13 cellular contexts compared by ENCODE assay signal in the genomic region with DNA sequence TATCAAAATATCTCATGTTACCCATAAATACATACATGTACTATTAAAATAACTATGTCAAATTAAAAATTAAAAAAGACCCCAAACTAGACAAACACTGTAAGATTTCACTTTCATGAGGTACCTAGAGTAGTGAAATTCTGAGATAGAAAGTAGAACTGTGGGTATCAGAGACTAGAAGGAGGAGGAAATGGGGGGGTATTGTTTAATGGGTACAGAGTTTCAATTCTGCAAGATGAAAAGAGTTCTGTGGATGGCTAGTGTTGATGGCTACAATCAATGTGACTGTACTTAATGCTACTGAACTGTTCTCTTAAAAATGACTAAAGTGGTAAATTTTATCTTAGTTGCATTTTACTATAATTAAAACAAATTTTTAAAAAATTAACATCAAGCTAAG. TPM values are rescaled to one million over a fixed set of nuclear protein-coding genes. Genes with fewer than 3 reads are reported as not detected.
DNase-seq lines count a peak whose midpoint lies in the region; ATAC-seq and FAIRE-seq lines count a peak whose summit lies in the region.
"Had no signal": no experiment of that assay in that cellular context is flagged by ENCODE, and none has a peak within 500 bp of the region (broad histone marks: within the 10 kb centered on the region; RNA-seq: fewer than 3 reads in every experiment).

No MANE protein-coding gene starts in this region.

- H3K27me3 ChIP-seq in naive thymus-derived CD4-positive, alpha-beta T cell (ENCODE audit: control insufficient read depth in 2 of 2, insufficient read depth in 2 of 2, low read length in 2 of 2) = no peaks in the 10 kb centered on the region
- H3K27me3 ChIP-seq: SJSA1 had no signal

- ATAC-seq in activated CD4-positive, alpha-beta T cell treated with anti-CD3 and anti-CD28 coated beads for 36 hours = peak; percentile 57
- ATAC-seq in GM21786 (IDR thresholded peaks at IDR 0.05; ENCODE audit: unreplicated experiment) (peak; percentile 78), HG03457 (IDR thresholded peaks at IDR 0.05; ENCODE audit: unreplicated experiment) (peak; percentile 59)
- ATAC-seq in naive thymus-derived CD4-positive, alpha-beta T cell = no peak

- FAIRE-seq in frontal cortex (lab: Jason Lieb, UNC) = no peak

- H3K9me3 ChIP-seq in naive thymus-derived CD4-positive, alpha-beta T cell (ENCODE audit: control insufficient read depth in 2 of 3, low read length in 3 of 3) = no peaks in the 10 kb centered on the region
- H3K9me3 ChIP-seq: SJSA1 had no signal

- no peaks in the 10 kb centered on the region for H3K36me3 ChIP-seq in naive thymus-derived CD4-positive, alpha-beta T cell (ENCODE audit: control insufficient read depth in 2 of 3, insufficient read depth in 3 of 3, low read length in 3 of 3)
- H3K36me3 ChIP-seq: SJSA1 had no signal

- peaks cover 80% of the 10 kb centered on the region for H3K4me1 Mint-ChIP-seq in activated CD4-positive, alpha-beta T cell treated with anti-CD3 and anti-CD28 coated beads for 36 hours
- peaks cover 58 to 100% (median 85%) of the 10 kb centered on the region in 7 donors for H3K4me1 Mint-ChIP-seq in naive thymus-derived CD4-positive, alpha-beta T cell

- H3K27ac ChIP-seq in naive thymus-derived CD4-positive, alpha-beta T cell (ENCODE audit: low read depth, low read length) = no peak overlapping the region
- H3K27ac ChIP-seq: SJSA1 had no signal

- H3K4me3 Mint-ChIP-seq in activated CD4-positive, alpha-beta T cell treated with anti-CD3 and anti-CD28 coated beads for 36 hours = no peak overlapping the region
- H3K4me3 Mint-ChIP-seq in naive thymus-derived CD4-positive, alpha-beta T cell = peak overlapping the region in 7 of 10 donors; percentile 4 to 68 (median 56)
- H3K4me3 Mint-ChIP-seq: neural crest cell had no signal

- intact Hi-C loops in activated CD4-positive, alpha-beta T cell treated with anti-CD3 and anti-CD28 coated beads for 36 hours (cut with DNase I, micrococcal nuclease) = loop anchor here in 1 of 2 experiments (5.0 kb wide), 1 partner anchor 35 kb away; the partner anchor contains the start of gene RFX7
- intact Hi-C loops in naive thymus-derived CD4-positive, alpha-beta T cell (cut with micrococcal nuclease) = loop anchor here in 1 of 2 donors (5.0 kb wide), 1 partner anchor 35 kb away; the partner anchor contains the start of gene RFX7

- no peak overlapping the region for H3K4me3 ChIP-seq in naive thymus-derived CD4-positive, alpha-beta T cell (ENCODE audit: low read length)
- H3K4me3 ChIP-seq: SJSA1 had no signal

- DNase-seq in activated CD4-positive, alpha-beta T cell treated with anti-CD3 and anti-CD28 coated beads for 36 hours = no peak
- DNase-seq in activated CD4-positive, alpha-beta T cell treated with anti-CD3 and anti-CD28 coated beads for 48 hours = no peak
- DNase-seq in naive thymus-derived CD4-positive, alpha-beta T cell = peak in 1 of 9 donors; percentile 15
- DNase-seq in DMS53 treated with DMSO at 0.1 percent for 48 hours (lab: John Stamatoyannopoulos, UW; ENCODE audit: unreplicated experiment) (no peak), cerebellar cortex (ENCODE audit: low spot score) (no peak), frontal cortex (ENCODE audit: low spot score in 2 of 2) (no peak)
- DNase-seq: NCI-H1930; stimulated activated CD4-positive, alpha-beta T cell treated with anti-CD3 and anti-CD28 coated beads, Interleukin-4, amount 100 ng/mL, for 1 hour; trophoblast cell had no signal

- no peak overlapping the region for H3K27ac Mint-ChIP-seq in activated CD4-positive, alpha-beta T cell treated with anti-CD3 and anti-CD28 coated beads for 36 hours
- peak overlapping the region in 5 of 9 donors; percentile 63 to 95 (median 78) for H3K27ac Mint-ChIP-seq in naive thymus-derived CD4-positive, alpha-beta T cell

- H3K36me3 Mint-ChIP-seq in activated CD4-positive, alpha-beta T cell treated with anti-CD3 and anti-CD28 coated beads for 36 hours (ENCODE audit: low read depth) = peaks cover 23% of the 10 kb centered on the region
- H3K36me3 Mint-ChIP-seq in naive thymus-derived CD4-positive, alpha-beta T cell = peaks cover 12 to 42% (median 39%) of the 10 kb centered on the region in 5 donors

- H3K9me3 Mint-ChIP-seq in activated CD4-positive, alpha-beta T cell treated with anti-CD3 and anti-CD28 coated beads for 36 hours (ENCODE audit: low read depth) = peaks cover 20% of the 10 kb centered on the region
- peaks cover 2 to 23% (median 12%) of the 10 kb centered on the region in 11 donors for H3K9me3 Mint-ChIP-seq in naive thymus-derived CD4-positive, alpha-beta T cell

- CTCF ChIA-PET in activated CD4-positive, alpha-beta T cell treated with anti-CD3 and anti-CD28 coated beads for 36 hours (lab: Charles Lee) = interaction anchor here (1.5 kb wide), 1 partner anchor 38 kb away, joined by 8 read pairs; no protein-coding TSS in a partner anchor
- CTCF ChIA-PET in naive thymus-derived CD4-positive, alpha-beta T cell (lab: Charles Lee) = no interaction called here

- no peaks in the 10 kb centered on the region for H3K27me3 Mint-ChIP-seq in activated CD4-positive, alpha-beta T cell treated with anti-CD3 and anti-CD28 coated beads for 36 hours
- no peaks in the 10 kb centered on the region for H3K27me3 Mint-ChIP-seq in naive thymus-derived CD4-positive, alpha-beta T cell

- peaks cover 10 to 28% of the 10 kb centered on the region in 2 donors for H3K4me1 ChIP-seq in naive thymus-derived CD4-positive, alpha-beta T cell (ENCODE audit: control insufficient read depth in 2 of 2, insufficient read depth in 2 of 2, low read length in 2 of 2)

- POLR2A ChIA-PET in activated CD4-positive, alpha-beta T cell treated with anti-CD3 and anti-CD28 coated beads for 36 hours (lab: Charles Lee) = no interaction called here
- POLR2A ChIA-PET in naive thymus-derived CD4-positive, alpha-beta T cell (lab: Charles Lee) = no interaction called here

RNA-seq across cellular contexts. Expression of gene RFX7, which starts 36.6 kb away (rescaled TPM):
- total RNA-seq in activated CD4-positive, alpha-beta T cell treated with anti-CD3 and anti-CD28 coated beads for 36 hours = 10 to 100 TPM; 24.0 to 31.4 TPM
- total RNA-seq in naive thymus-derived CD4-positive, alpha-beta T cell = 10 to 100 TPM; 21.2 to 48.7 (median 29.5) TPM
- 1 to 10 TPM; 4.1 to 5.0 TPM for polyA plus RNA-seq in naive thymus-derived CD4-positive, alpha-beta T cell
- total RNA-seq in frontal cortex = 17.1 TPM
